Comparison of ENCODE assay signal across 17 cellular contexts in the genomic region with DNA sequence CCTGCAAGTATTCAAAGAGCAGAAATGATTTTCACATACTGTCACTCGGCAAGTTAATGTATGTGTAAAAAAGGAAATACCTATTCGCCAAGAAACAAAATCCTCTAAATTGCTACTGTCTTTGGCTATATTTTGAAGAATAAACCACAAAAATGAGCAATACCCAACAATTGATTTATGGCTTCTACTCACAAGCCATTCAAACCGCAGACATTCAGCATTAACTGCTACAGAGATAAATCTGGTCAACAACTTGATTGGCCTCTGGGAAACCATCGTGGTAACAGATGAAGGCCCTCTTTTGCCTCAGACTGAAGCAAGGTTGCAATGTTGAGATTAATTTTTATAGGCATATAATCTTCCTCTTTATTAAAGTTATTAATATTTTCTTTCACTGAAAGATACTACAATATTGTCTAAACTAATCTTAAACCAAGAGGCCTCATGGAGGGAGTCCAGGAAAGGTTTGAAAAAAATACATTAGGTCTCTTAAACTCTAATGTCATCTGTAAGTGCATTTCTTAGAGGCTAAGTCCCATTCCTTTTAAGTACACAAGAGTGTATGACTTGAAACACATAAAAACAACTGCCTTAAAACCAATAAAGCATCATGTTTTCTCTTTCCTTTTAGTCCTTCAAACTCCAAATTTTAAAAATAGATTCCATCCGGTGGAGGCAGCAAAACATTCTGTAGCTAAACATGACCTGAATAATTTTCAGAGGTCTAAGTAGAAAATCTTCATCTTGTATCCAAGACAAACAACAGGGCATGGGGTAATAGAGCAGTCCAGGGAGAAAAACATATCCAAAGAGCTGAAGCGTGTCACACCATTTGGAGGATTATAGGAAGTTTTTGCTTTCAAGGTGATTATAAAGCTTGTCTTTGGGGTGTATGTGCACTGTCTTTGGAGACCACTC.
DNase-seq lines count a peak whose midpoint lies in the region; ATAC-seq and TF ChIP-seq lines count a peak whose summit lies in the region.
"Had no signal": no experiment of that assay in that cellular context is flagged by ENCODE, and none has a peak within 500 bp of the region (broad histone marks: within the 10 kb centered on the region; RNA-seq: fewer than 3 reads in every experiment).

No MANE protein-coding gene starts in this region.

- 71% methylated on average over 6 of the region's 6 CpGs for WGBS in esophagus muscularis mucosa

- peaks cover 3% of the 10 kb centered on the region for H3K9me3 Mint-ChIP-seq in nephron

- no peak for TF ChIP-seq POLR2A in esophagus muscularis mucosa (IDR thresholded peaks at IDR 0.05; ENCODE audit: low read depth)
- no peak for TF ChIP-seq POLR2A in gastrocnemius medialis (IDR thresholded peaks at IDR 0.05)

- intact Hi-C loops in left ventricle myocardium inferior (cut with micrococcal nuclease) (no loop called here), Right ventricle myocardium superior (cut with DNase I) (loop anchor here (5.0 to 10.0 kb wide), 3 partner anchors 73 to 251 kb away; a partner anchor contains a TSS), esophagus muscularis mucosa (cut with DNase I) (no loop called here), gastrocnemius medialis (cut with DNase I; ENCODE audit: low total_unique reads) (loop anchor here (10.0 kb wide), 1 partner anchor 161 kb away; a partner anchor contains a TSS)

- H3K27me3 Mint-ChIP-seq in nephron (ENCODE audit: low read depth), result no peaks in the 10 kb centered on the region
- H3K27me3 Mint-ChIP-seq: activated naive CD8-positive, alpha-beta T cell treated with anti-CD3 and anti-CD28 coated beads, Interleukin-2, amount 10 ng/mL, durations not matched to agents 7 days and 5 days; activated T-cell treated with anti-CD3 and anti-CD28 coated beads, Interleukin-2, amount 50 U/mL, for 24 hours; CD4-positive, alpha-beta memory T cell had no signal

- in situ Hi-C loops in gastrocnemius medialis (cut with MboI; ENCODE audit: low sequenced_read_pairs in 4 of 4), result no loop called here

- peaks cover 20% of the 10 kb centered on the region for H3K4me1 Mint-ChIP-seq in nephron
- H3K4me1 Mint-ChIP-seq: activated naive CD8-positive, alpha-beta T cell treated with anti-CD3 and anti-CD28 coated beads, Interleukin-2, amount 10 ng/mL, durations not matched to agents 7 days and 5 days had no signal

- H3K4me1 ChIP-seq in left ventricle myocardium inferior (peaks cover 40% of the 10 kb centered on the region), esophagus muscularis mucosa (peaks cover 6 to 63% (median 53%) of the 10 kb centered on the region in 4 donors), gastrocnemius medialis (peaks cover 10 to 12% of the 10 kb centered on the region in 2 donors)

- ATAC-seq in Right ventricle myocardium superior (ENCODE audit: poor library complexity) (no peak), gastrocnemius medialis (no peak)

- no peak for TF ChIP-seq EP300 in esophagus muscularis mucosa (IDR thresholded peaks at IDR 0.05)

- H3K9me3 ChIP-seq in left ventricle myocardium inferior (replicated peaks) (no peaks in the 10 kb centered on the region), esophagus muscularis mucosa (no peaks in the 10 kb centered on the region), gastrocnemius medialis (no peaks in the 10 kb centered on the region)

- H3K36me3 ChIP-seq in left ventricle myocardium inferior (no peaks in the 10 kb centered on the region), esophagus muscularis mucosa (no peaks in the 10 kb centered on the region), gastrocnemius medialis (no peaks in the 10 kb centered on the region)

- H3K27me3 ChIP-seq in left ventricle myocardium inferior (ENCODE audit: low read depth) (no peaks in the 10 kb centered on the region), esophagus muscularis mucosa (no peaks in the 10 kb centered on the region), gastrocnemius medialis (no peaks in the 10 kb centered on the region)

- TF ChIP-seq CTCF in left ventricle myocardium inferior (IDR thresholded peaks at IDR 0.05; ENCODE audit: borderline replicate concordance), result no peak
- peak in 1 of 3 experiments; percentile 11 for TF ChIP-seq CTCF in esophagus muscularis mucosa (IDR thresholded peaks at IDR 0.05)
- no peak for TF ChIP-seq CTCF in nephron (IDR thresholded peaks at IDR 0.05; ENCODE audit: unreplicated experiment in 3 of 3)
- no peak for TF ChIP-seq CTCF in gastrocnemius medialis (IDR thresholded peaks at IDR 0.05 in 4 of 5, conservative IDR thresholded peaks at IDR 0.05 in 1 of 5)

- no peak overlapping the region for H3K4me3 Mint-ChIP-seq in nephron
- H3K4me3 Mint-ChIP-seq: activated naive CD8-positive, alpha-beta T cell treated with anti-CD3 and anti-CD28 coated beads, Interleukin-2, amount 10 ng/mL, durations not matched to agents 7 days and 5 days; activated T-cell treated with anti-CD3 and anti-CD28 coated beads, Interleukin-2, amount 50 U/mL, for 24 hours; CD4-positive, alpha-beta memory T cell had no signal

- H3K27ac Mint-ChIP-seq in nephron, result peak overlapping the region; percentile 12 to 62 (median 25)
- H3K27ac Mint-ChIP-seq: activated naive CD8-positive, alpha-beta T cell treated with anti-CD3 and anti-CD28 coated beads, Interleukin-2, amount 10 ng/mL, durations not matched to agents 7 days and 5 days; activated T-cell treated with anti-CD3 and anti-CD28 coated beads, Interleukin-2, amount 50 U/mL, for 24 hours; CD4-positive, alpha-beta memory T cell had no signal

- H3K27ac ChIP-seq in left ventricle myocardium inferior (replicated peaks), result peak overlapping the region; percentile 92
- peak overlapping the region in 3 of 4 donors; percentile 59 to 89 (median 83) for H3K27ac ChIP-seq in esophagus muscularis mucosa (replicated peaks in 1 of 4)
- peak overlapping the region in 2 of 4 donors; percentile 7 to 23 for H3K27ac ChIP-seq in gastrocnemius medialis
- H3K27ac ChIP-seq: epithelial cell of prostate, HL-60 had no signal

- DNase-seq in left ventricle myocardium inferior (no peak), Right ventricle myocardium superior (no peak), esophagus muscularis mucosa (ENCODE audit: extremely low spot score) (no peak), inferior parietal cortex (ENCODE audit: extremely low spot score) (no peak), NCI-H2107 treated with DMSO at 0.1 percent for 48 hours (lab: John Stamatoyannopoulos, UW; ENCODE audit: unreplicated experiment) (no peak), SW 1271 (lab: John Stamatoyannopoulos, UW) (no peak), gastrocnemius medialis (no peak)
- DNase-seq: activated naive CD8-positive, alpha-beta T cell treated with anti-CD3 and anti-CD28 coated beads, Interleukin-2, amount 10 ng/mL, durations not matched to agents 7 days and 5 days; activated T-cell treated with anti-CD3 and anti-CD28 coated beads, Interleukin-2, amount 50 U/mL, for 24 hours; CD4-positive, alpha-beta memory T cell; cortex of kidney; kidney glomerular epithelial cell; NCI-H1436; NCI-H446 treated with DMSO at 0.1 percent for 48 hours had no signal

- H3K4me3 ChIP-seq in left ventricle myocardium inferior (no peak overlapping the region), esophagus muscularis mucosa (no peak overlapping the region), gastrocnemius medialis (no peak overlapping the region)

- no peaks in the 10 kb centered on the region for H3K36me3 Mint-ChIP-seq in nephron (ENCODE audit: low read depth)
- H3K36me3 Mint-ChIP-seq: CD4-positive, alpha-beta memory T cell had no signal

Comparison
In these comparisons a context has a peak if more than half of its experiments do, and no peak if none do; other contexts are left out.
1. intact Hi-C loops: an anchor here in Right ventricle myocardium superior (5.0 to 10.0 kb wide) and gastrocnemius medialis (10.0 kb wide); none called in left ventricle myocardium inferior and esophagus muscularis mucosa.